In genomic region chr2:40488101-40488598, GRCh38 we compare ENCODE assay signal across 9 cellular contexts. TPM values are rescaled to one million over a fixed set of nuclear protein-coding genes. Genes with fewer than 3 reads are reported as not detected.
DNase-seq lines count a peak whose midpoint lies in the region; FAIRE-seq and TF ChIP-seq lines count a peak whose summit lies in the region.
"Had no signal": no experiment of that assay in that cellular context is flagged by ENCODE, and none has a peak within 500 bp of the region (broad histone marks: within the 10 kb centered on the region; RNA-seq: fewer than 3 reads in every experiment).

No MANE protein-coding gene starts in this region.

- no peak overlapping the region for H4K8ac ChIP-seq in H1 (ENCODE audit: extremely low read depth, insufficient read depth, low read length)

- no peaks in the 10 kb centered on the region for H3K79me1 ChIP-seq in H1 (ENCODE audit: low read depth, low read length)

- H2AFZ ChIP-seq in H1 (ENCODE audit: low read length), result peak overlapping the region; percentile 19; the same call in 1 of the 2 replicates
- H2AFZ ChIP-seq in neural cell (ENCODE audit: low read depth, low read length), result no peak overlapping the region

- TF ChIP-seq EP300 in H1 (IDR thresholded peaks at IDR 0.05; ENCODE audit: borderline replicate concordance in 1 of 2, low read depth in 2 of 2, low read length in 2 of 2), result no peak
- TF ChIP-seq EP300 in neural cell (conservative IDR thresholded peaks at IDR 0.05; ENCODE audit: poor library complexity, severe bottlenecking), result no peak

- no peak overlapping the region for H2BK15ac ChIP-seq in H1 (ENCODE audit: low read length)

- no peak overlapping the region for H2BK120ac ChIP-seq in H1 (replicated peaks; ENCODE audit: low read depth, low read length)

- H2BK20ac ChIP-seq in H1 (ENCODE audit: low read length), result no peak overlapping the region

- no peaks in the 10 kb centered on the region for H3K79me2 ChIP-seq in H1 (ENCODE audit: control insufficient read depth in 1 of 2, insufficient read depth in 2 of 2, low read length in 2 of 2)
- no peaks in the 10 kb centered on the region for H3K79me2 ChIP-seq in neural cell (replicated peaks; ENCODE audit: insufficient read depth, low read length)

- H3K14ac ChIP-seq in H1 (ENCODE audit: insufficient read length), result no peak overlapping the region

- CTCF ChIA-PET in H1 (lab: Charles Lee; ENCODE audit: partially characterized antibody), result interaction anchor here (0.6 to 2.5 kb wide), 14 partner anchors 9 to 651 kb away, joined by 3 to 15 read pairs (median 4); no protein-coding TSS in a partner anchor

- H3K9ac ChIP-seq in H1 (replicated peaks in 1 of 4; ENCODE audit: extremely low read depth in 1 of 4, low read depth in 3 of 4, low read length in 3 of 4) (no peak overlapping the region), neural cell (ENCODE audit: low read length) (no peak overlapping the region)

- H2BK5ac ChIP-seq in H1 (ENCODE audit: low read depth, low read length), result no peak overlapping the region

- no peaks in the 10 kb centered on the region for H3K23me2 ChIP-seq in H1 (ENCODE audit: low read depth, low read length)

- no peak overlapping the region for H2BK12ac ChIP-seq in H1 (ENCODE audit: low read depth, low read length)

- peaks cover 0 to 1% (median 0%) of the 10 kb centered on the region in 4 experiments; a peak in 1 of 7 replicates for H3K27me3 ChIP-seq in H1 (replicated peaks in 1 of 4; ENCODE audit: control insufficient read depth in 3 of 4, extremely low read depth in 1 of 4, insufficient read depth in 3 of 4, low read length in 3 of 4)
- H3K27me3 ChIP-seq in neural cell (ENCODE audit: insufficient read depth, low read depth, low read length), result no peaks in the 10 kb centered on the region

- H4K20me1 ChIP-seq in H1 (replicated peaks in 1 of 2; ENCODE audit: control insufficient read depth in 1 of 2, insufficient read depth in 2 of 2, low read length in 2 of 2) (no peaks in the 10 kb centered on the region), neural cell (ENCODE audit: insufficient read depth) (no peaks in the 10 kb centered on the region)

- TF ChIP-seq RAD21 in H1 (IDR thresholded peaks at IDR 0.05 in 1 of 2, conservative IDR thresholded peaks at IDR 0.05 in 1 of 2; ENCODE audit: low read depth in 2 of 2, low read length in 2 of 2), result peak in 1 of 2 experiments; percentile 16; a peak in 2 of 4 replicates
- TF ChIP-seq RAD21 in neural cell (conservative IDR thresholded peaks at IDR 0.05), result peak; percentile 46

- DNase-seq in D341Med (ENCODE audit: low spot score) (peak; percentile 36), NCI-H2227 treated with DMSO at 0.1 percent for 48 hours (lab: John Stamatoyannopoulos, UW) (peak; percentile 24), H1 (ENCODE audit: low read depth in 1 of 2, low spot score in 2 of 2) (no peak), C1 segment of cervical spinal cord (lab: John Stamatoyannopoulos, UW) (no peak)
- DNase-seq in activated naive CD4-positive, alpha-beta T cell treated with Interleukin-2 at 50 U/mL for 16 hours, result no peak
- DNase-seq in activated effector memory CD4-positive, alpha-beta T cell treated with Interleukin-2 at 50 U/mL for 16 hours, result no peak
- no peak for DNase-seq in stimulated activated CD4-positive, alpha-beta T cell treated with anti-CD3 and anti-CD28 coated beads, Interleukin-4, amount 100 ng/mL, for 4 hours

- no peaks in the 10 kb centered on the region for H3K9me2 ChIP-seq in neural cell (ENCODE audit: insufficient read depth, low read length)

- POLR2A ChIA-PET in H1 (lab: Charles Lee; ENCODE audit: partially characterized antibody), result no interaction called here

- peaks cover 0 to 7% (median 0%) of the 10 kb centered on the region in 4 experiments; a peak in 1 of 7 replicates for H3K4me1 ChIP-seq in H1 (replicated peaks in 1 of 4; ENCODE audit: control insufficient read depth in 3 of 4, insufficient read depth in 4 of 4, low read length in 3 of 4)
- H3K4me1 ChIP-seq: HAP-1 had no signal

- H4K91ac ChIP-seq in H1 (replicated peaks; ENCODE audit: insufficient read length, low read length), result no peak overlapping the region

- no peak overlapping the region for H2AK5ac ChIP-seq in H1 (ENCODE audit: low read depth, low read length)

- H3K4ac ChIP-seq in H1 (replicated peaks; ENCODE audit: insufficient read length, low read depth, low read length), result no peak overlapping the region

- H3K36me3 ChIP-seq in H1 (ENCODE audit: control insufficient read depth in 2 of 4, insufficient read depth in 4 of 4, low read length in 3 of 4) (no peaks in the 10 kb centered on the region), neural cell (ENCODE audit: insufficient read depth, low read length) (no peaks in the 10 kb centered on the region)
- H3K36me3 ChIP-seq: HAP-1 had no signal

- no peak for TF ChIP-seq POLR2A in H1 (IDR thresholded peaks at IDR 0.05; ENCODE audit: control extremely low read depth in 1 of 2, low read depth in 2 of 2, low read length in 2 of 2)

- 75% methylated on average over 4 of the region's 4 CpGs; no CpG with 5 or more reads in 1 of the 2 experiments for WGBS in H1 (ENCODE audit: extremely low coverage in 1 of 2, insufficient coverage in 1 of 2, insufficient read length in 1 of 2, insufficient replicate concordance in 2 of 2, low coverage in 1 of 2, low lambda C conversion rate in 2 of 2, missing lambda C conversion rate in 1 of 2), 2 experiments

- H3K4me3 ChIP-seq in H1 (ENCODE audit: extremely low read depth in 1 of 4, insufficient read depth in 2 of 4, low read depth in 3 of 4, low read length in 4 of 4), result no peak overlapping the region
- H3K4me3 ChIP-seq in neural cell (ENCODE audit: low read length), result no peak overlapping the region
- H3K4me3 ChIP-seq: HAP-1 had no signal

- FAIRE-seq in H1 (lab: Jason Lieb, UNC), result peak; percentile 32

- no peak overlapping the region for H4K5ac ChIP-seq in H1 (ENCODE audit: insufficient read length, low read depth, low read length)

- TF ChIP-seq CTCF in H1 (IDR thresholded peaks at IDR 0.05; ENCODE audit: control extremely low read depth in 1 of 3, insufficient read depth in 1 of 3, low read depth in 1 of 3, low read length in 3 of 3) (peak in 2 of 3 experiments; percentile 3 to 40; a peak in 2 of 4 replicates), neural cell (IDR thresholded peaks at IDR 0.05; ENCODE audit: poor library complexity, severe bottlenecking) (peak; percentile 61)

- H3K9me3 ChIP-seq in H1 (ENCODE audit: insufficient read depth in 2 of 2, low read depth in 1 of 2, low read length in 1 of 2) (no peaks in the 10 kb centered on the region), neural cell (ENCODE audit: low read length) (no peaks in the 10 kb centered on the region)
- H3K9me3 ChIP-seq: HAP-1 had no signal

- H3K4me2 ChIP-seq in H1 (ENCODE audit: insufficient read depth in 1 of 2, low read depth in 2 of 2, low read length in 2 of 2) (no peak overlapping the region; a peak in 1 of 4 replicates), neural cell (ENCODE audit: low read length) (no peak overlapping the region)

- no peaks in the 10 kb centered on the region for H3F3A ChIP-seq in neural cell (ENCODE audit: insufficient read depth, low read length, poor library complexity, severe bottlenecking)

- no peak overlapping the region for H3K23ac ChIP-seq in H1 (ENCODE audit: insufficient read length)

- H3K56ac ChIP-seq in H1 (replicated peaks; ENCODE audit: insufficient read length, low read depth, low read length), result no peak overlapping the region

- H3K27ac ChIP-seq in H1 (ENCODE audit: low read depth, low read length) (no peak overlapping the region), neural cell (ENCODE audit: low read length) (no peak overlapping the region)

- H3K18ac ChIP-seq in H1 (ENCODE audit: extremely low read depth, low read length), result no peak overlapping the region

TF ChIP-seq in H1, 55 proteins besides CTCF, POLR2A, EP300 and RAD21:
- TF ChIP-seq PHF8 (conservative IDR thresholded peaks at IDR 0.05; ENCODE audit: low read depth, low read length) (no peak), SP1 (IDR thresholded peaks at IDR 0.05; ENCODE audit: low read depth, low read length) (no peak), CHD1 (IDR thresholded peaks at IDR 0.05; ENCODE audit: low read depth, low read length) (no peak), SIRT6 (IDR thresholded peaks at IDR 0.05; ENCODE audit: low read length) (no peak)
TF ChIP-seq in H1: peak in this region for 0.

TF ChIP-seq in neural cell, 6 proteins besides CTCF, POLR2A, EP300 and RAD21:
- TF ChIP-seq POLR2AphosphoS5 (IDR thresholded peaks at IDR 0.05) (no peak), MXI1 (conservative IDR thresholded peaks at IDR 0.05; ENCODE audit: poor library complexity, severe bottlenecking) (no peak), SMC3 (conservative IDR thresholded peaks at IDR 0.05; ENCODE audit: poor library complexity) (peak; percentile 62), TAF1 (IDR thresholded peaks at IDR 0.05; ENCODE audit: low read depth) (no peak)

RNA-seq across cellular contexts. Expression of gene SLC8A1, which starts 36.3 kb away (rescaled TPM):
- 3.2 and 3.6 TPM in 2 replicates for total RNA-seq in H1 (2021; fragmentation: NEBNext Ultra II Directional; extraction: Animal tissue kit (Norgen Biotek cat#: 25700))
- 0.42 and 0.68 TPM in 2 replicates for polyA plus RNA-seq in H1 (2011; rRNA removed)
- 0.59 TPM for polyA plus RNA-seq in H1 (2011; cell fraction: cytosol; rRNA removed)
- 0.81 TPM for polyA plus RNA-seq in H1 (2011; cell fraction: nucleus; rRNA removed)
- 1.3 to 2.9 TPM (median 1.9 TPM) in 4 replicates for polyA plus RNA-seq in H1 (2012, experiment 1 of 2)
- polyA plus RNA-seq in H1 (2012, experiment 2 of 2), result 0.16 TPM
- polyA plus RNA-seq in H1 (2013, experiment 1 of 2), result 2.2 TPM
- 2.4 TPM for polyA plus RNA-seq in H1 (2013, experiment 2 of 2)
- 7.7 and 10.3 TPM in 2 replicates for polyA minus RNA-seq in H1 (2011; rRNA and poly(A)+ RNA removed)
- 1.5 TPM for polyA minus RNA-seq in H1 (2011; cell fraction: cytosol; rRNA and poly(A)+ RNA removed)
- polyA minus RNA-seq in H1 (2011; cell fraction: nucleus; rRNA and poly(A)+ RNA removed), result 7.3 TPM
- 17.3 and 18.7 TPM in 2 replicates for polyA plus RNA-seq in neural cell
- polyA minus RNA-seq in neural cell, result 156 and 202 TPM in 2 replicates

Comparison
In these comparisons a context has a peak if more than half of its experiments do, and no peak if none do; other contexts are left out.
1. DNase-seq: peak in D341Med (single experiment) and NCI-H2227 treated with DMSO at 0.1 percent for 48 hours (single experiment); none in H1 (0 of 2), C1 segment of cervical spinal cord (0 of 14), activated naive CD4-positive, alpha-beta T cell treated with Interleukin-2 at 50 U/mL for 16 hours (single experiment), activated effector memory CD4-positive, alpha-beta T cell treated with Interleukin-2 at 50 U/mL for 16 hours (single experiment) and stimulated activated CD4-positive, alpha-beta T cell treated with anti-CD3 and anti-CD28 coated beads, Interleukin-4, amount 100 ng/mL, for 4 hours (0 of 2).